ENCODE assay signal across 1 cellular context in genomic region chr14:92922883-92923743, GRCh38.
TF ChIP-seq lines count a peak whose summit lies in the region.

TSS of gene CHGA (plus strand) at chr14:92923150. CDS start at chr14:92923360, 210 bp downstream.

TF ChIP-seq in HEK293, 187 proteins besides CTCF, POLR2A, EP300 and RAD21 (continued from another document and continues in another):
- TF ChIP-seq ZNF530 (tag by site-specific recombination; IDR thresholded peaks at IDR 0.05; ENCODE audit: low read depth) (no peak), TRIM28 (IDR thresholded peaks at IDR 0.05; ENCODE audit: borderline replicate concordance, low read length) (no peak), ZNF626 (tag by site-specific recombination; IDR thresholded peaks at IDR 0.05) (no peak), ZNF354C (tag by site-specific recombination; IDR thresholded peaks at IDR 0.05; ENCODE audit: borderline replicate concordance, low read depth) (no peak), ZNF514 (tag by site-specific recombination; IDR thresholded peaks at IDR 0.05) (no peak), PRDM4 (tag by site-specific recombination; IDR thresholded peaks at IDR 0.05) (no peak), ZNF23 (tag by site-specific recombination; IDR thresholded peaks at IDR 0.05; ENCODE audit: borderline replicate concordance) (no peak), ZNF350 (tag by site-specific recombination; IDR thresholded peaks at IDR 0.05) (no peak), ATF2 (tag by site-specific recombination; IDR thresholded peaks at IDR 0.05; ENCODE audit: low read depth) (peak; percentile 66; the same call in 1 of the 2 replicates), ZNF266 (tag by site-specific recombination; IDR thresholded peaks at IDR 0.05; ENCODE audit: low read depth) (no peak), ZNF174 (tag by site-specific recombination; IDR thresholded peaks at IDR 0.05) (no peak), ZNF433 (tag by site-specific recombination; IDR thresholded peaks at IDR 0.05; ENCODE audit: low read depth) (no peak), ZNF239 (tag by site-specific recombination; IDR thresholded peaks at IDR 0.05) (no peak), ZNF335 (tag by site-specific recombination; conservative IDR thresholded peaks at IDR 0.05) (no peak; the same call in 1 of the 2 replicates), ZNF596 (tag by site-specific recombination; IDR thresholded peaks at IDR 0.05) (no peak), ZNF501 (tag by site-specific recombination; IDR thresholded peaks at IDR 0.05) (no peak), ZNF600 (tag by site-specific recombination; IDR thresholded peaks at IDR 0.05) (no peak), PRDM2 (tag by site-specific recombination; IDR thresholded peaks at IDR 0.05; ENCODE audit: borderline replicate concordance) (no peak), ZFP69B (tag by site-specific recombination; IDR thresholded peaks at IDR 0.05) (peak; percentile 93), ZSCAN5A (tag by site-specific recombination; IDR thresholded peaks at IDR 0.05) (no peak), ZNF560 (tag by site-specific recombination; IDR thresholded peaks at IDR 0.05; ENCODE audit: borderline replicate concordance) (no peak), TCF7L2 (IDR thresholded peaks at IDR 0.05; ENCODE audit: borderline replicate concordance, low read depth, low read length) (no peak), PRDM10 (tag by site-specific recombination; IDR thresholded peaks at IDR 0.05) (no peak), ZBTB49 (tag by site-specific recombination; IDR thresholded peaks at IDR 0.05; ENCODE audit: low read depth) (no peak), ZNF660 (tag by site-specific recombination; IDR thresholded peaks at IDR 0.05) (no peak), SETDB1 (IDR thresholded peaks at IDR 0.05; ENCODE audit: insufficient read length, low read length) (no peak), ZNF214 (tag by site-specific recombination; IDR thresholded peaks at IDR 0.05; ENCODE audit: borderline replicate concordance) (no peak), ZXDB (tag by site-specific recombination; IDR thresholded peaks at IDR 0.05) (no peak), KLF10 (tag by site-specific recombination; IDR thresholded peaks at IDR 0.05) (no peak), ZNF248 (tag by site-specific recombination; IDR thresholded peaks at IDR 0.05) (no peak), ZNF664 (tag by site-specific recombination; IDR thresholded peaks at IDR 0.05) (no peak), ZNF830 (tag by site-specific recombination; IDR thresholded peaks at IDR 0.05; ENCODE audit: low read depth) (no peak), ZNF555 (tag by site-specific recombination; conservative IDR thresholded peaks at IDR 0.05) (no peak), PRDM6 (tag by site-specific recombination; IDR thresholded peaks at IDR 0.05) (no peak), ZNF473 (tag by site-specific recombination; IDR thresholded peaks at IDR 0.05) (no peak), GFI1B (tag by site-specific recombination; IDR thresholded peaks at IDR 0.05) (no peak), ZNF629 (tag by site-specific recombination; IDR thresholded peaks at IDR 0.05) (no peak), ZNF311 (tag by site-specific recombination; IDR thresholded peaks at IDR 0.05; ENCODE audit: borderline replicate concordance) (no peak), ZBTB17 (tag by site-specific recombination; IDR thresholded peaks at IDR 0.05) (no peak), ZNF623 (tag by site-specific recombination; IDR thresholded peaks at IDR 0.05) (no peak), ZNF292 (tag by site-specific recombination; IDR thresholded peaks at IDR 0.05; ENCODE audit: borderline replicate concordance, low read depth) (no peak), GLI4 (tag by site-specific recombination; IDR thresholded peaks at IDR 0.05) (no peak), ZNF513 (tag by site-specific recombination; IDR thresholded peaks at IDR 0.05) (no peak)
